ENCODE assay signal across 9 cellular contexts in genomic region chr2:145186303-145186702, GRCh38.
DNase-seq lines count a peak whose midpoint lies in the region; ATAC-seq and TF ChIP-seq lines count a peak whose summit lies in the region.
"Had no signal": no experiment of that assay in that cellular context is flagged by ENCODE, and none has a peak within 500 bp of the region (broad histone marks: within the 10 kb centered on the region; RNA-seq: fewer than 3 reads in every experiment).

No MANE protein-coding gene starts in this region.

- ATAC-seq in Right ventricle myocardium superior (ENCODE audit: poor library complexity) (peak; percentile 50), gastroesophageal sphincter (peak; percentile 50), aorta (ENCODE audit: low FRiP score) (peak; percentile 56), left lung (no peak)

- DNase-seq in Right ventricle myocardium superior (no peak), right atrium auricular region (ENCODE audit: low spot score) (no peak), NOMO-1 treated with dmso at 0.1 percent for 144 hours (lab: John Stamatoyannopoulos, UW; ENCODE audit: unreplicated experiment) (peak; percentile 63), aorta (no peak), tibial artery (no peak), NCI-H2029 (lab: John Stamatoyannopoulos, UW) (no peak), left lung (no peak)
- DNase-seq: NCI-H1694 had no signal

- H3K4me1 ChIP-seq in right atrium auricular region (no peaks in the 10 kb centered on the region), gastroesophageal sphincter (no peaks in the 10 kb centered on the region), aorta (ENCODE audit: control insufficient read depth in 1 of 2, insufficient read depth in 2 of 2, low read length in 2 of 2) (no peaks in the 10 kb centered on the region), tibial artery (peaks cover 0 to 4% (median 2%) of the 10 kb centered on the region in 4 donors), left lung (peaks cover 0 to 14% of the 10 kb centered on the region in 2 donors)

- intact Hi-C loops in Right ventricle myocardium superior (cut with DNase I) (no loop called here), aorta (cut with DNase I) (no loop called here), tibial artery (cut with DNase I; ENCODE audit: low total_unique reads) (no loop called here), left lung (cut with DNase I) (no loop called here)

- H3K36me3 ChIP-seq in right atrium auricular region (no peaks in the 10 kb centered on the region), gastroesophageal sphincter (no peaks in the 10 kb centered on the region), aorta (ENCODE audit: control insufficient read depth in 1 of 2, insufficient read depth in 2 of 2, low read length in 1 of 2) (no peaks in the 10 kb centered on the region), tibial artery (no peaks in the 10 kb centered on the region), left lung (no peaks in the 10 kb centered on the region)

- WGBS in gastroesophageal sphincter (ENCODE audit: low coverage in 1 of 2), 2 donors, result 38 to 42% methylated on average over 3 to 4 of the region's 4 CpGs
- WGBS in aorta, 2 donors, result 71 to 76% methylated on average over 4 of the region's 4 CpGs

- no peaks in the 10 kb centered on the region for H3K9me3 ChIP-seq in right atrium auricular region
- H3K9me3 ChIP-seq in gastroesophageal sphincter, result no peaks in the 10 kb centered on the region
- no peaks in the 10 kb centered on the region for H3K9me3 ChIP-seq in aorta (ENCODE audit: control insufficient read depth, low read length)
- no peaks in the 10 kb centered on the region for H3K9me3 ChIP-seq in tibial artery
- no peaks in the 10 kb centered on the region for H3K9me3 ChIP-seq in left lung

- no peak overlapping the region for H3K27ac ChIP-seq in right atrium auricular region
- peak overlapping the region in 1 of 4 donors; percentile 26 for H3K27ac ChIP-seq in gastroesophageal sphincter
- no peak overlapping the region for H3K27ac ChIP-seq in aorta (ENCODE audit: low read depth in 1 of 2, low read length in 2 of 2)
- no peak overlapping the region for H3K27ac ChIP-seq in tibial artery
- H3K27ac ChIP-seq in left lung, result no peak overlapping the region

- no peak for TF ChIP-seq POLR2A in gastroesophageal sphincter (IDR thresholded peaks at IDR 0.05)

- TF ChIP-seq CTCF in right atrium auricular region (IDR thresholded peaks at IDR 0.05) (peak in 1 of 2 donors; percentile 41), gastroesophageal sphincter (IDR thresholded peaks at IDR 0.05) (peak in 2 of 4 experiments; percentile 28 to 37), tibial artery (IDR thresholded peaks at IDR 0.05) (no peak), left lung (IDR thresholded peaks at IDR 0.05) (no peak)

- no peak for TF ChIP-seq EP300 in gastroesophageal sphincter (IDR thresholded peaks at IDR 0.05)

- H3K27me3 ChIP-seq in right atrium auricular region (no peaks in the 10 kb centered on the region), gastroesophageal sphincter (no peaks in the 10 kb centered on the region), aorta (ENCODE audit: control insufficient read depth in 1 of 2, insufficient read depth in 2 of 2, low read length in 1 of 2) (no peaks in the 10 kb centered on the region), tibial artery (no peaks in the 10 kb centered on the region), left lung (no peaks in the 10 kb centered on the region)

- H3K4me3 ChIP-seq in right atrium auricular region (no peak overlapping the region), gastroesophageal sphincter (no peak overlapping the region), aorta (ENCODE audit: low read length in 2 of 2) (no peak overlapping the region), tibial artery (no peak overlapping the region), left lung (no peak overlapping the region)
